8 cellular contexts compared by ENCODE assay signal in genomic region chr2:37344453-37345361, GRCh38. TPM values are rescaled to one million over a fixed set of nuclear protein-coding genes. Genes with fewer than 3 reads are reported as not detected.
DNase-seq lines count a peak whose midpoint lies in the region; ATAC-seq and TF ChIP-seq lines count a peak whose summit lies in the region.

Gene QPCT, plus strand, starts transcription at chr2:37344630. Its CDS starts 102 bp downstream, at chr2:37344732.

- DNase-seq in CD4-positive, CD25-positive, alpha-beta regulatory T cell: peak in 2 of 3 donors; percentile 37 to 42
- DNase-seq in H7: peak; percentile 49
- peak; percentile 78 for DNase-seq in RPMI7951 (ENCODE audit: low read depth)
- peak; percentile 30 for DNase-seq in activated naive CD4-positive, alpha-beta T cell treated with anti-CD3 and anti-CD28 coated beads, Interleukin-2, amount 50 U/mL, for 16 hours
- DNase-seq in heart right ventricle: peak; percentile 48 to 50
- no peak for DNase-seq in GM19240 (ENCODE audit: insufficient read length, low spot score)

- H3K4me1 Mint-ChIP-seq in CD4-positive, CD25-positive, alpha-beta regulatory T cell: peaks cover 0 to 9% (median 1%) of the 10 kb centered on the region in 4 donors

- H3K27ac ChIP-seq in CD4-positive, CD25-positive, alpha-beta regulatory T cell (ENCODE audit: insufficient read depth, low read length, poor library complexity, severe bottlenecking): no peak within 1 kb of the TSS
- H3K27ac ChIP-seq in heart right ventricle: peak within 1 kb of the TSS; percentile 21 to 90 (median 71)
- peak within 1 kb of the TSS; percentile 89 for H3K27ac ChIP-seq in rectal smooth muscle tissue (ENCODE audit: low read depth, low read length)

- no peaks in the 10 kb centered on the region for H3K36me3 ChIP-seq in CD4-positive, CD25-positive, alpha-beta regulatory T cell (ENCODE audit: control insufficient read depth, insufficient read depth, low read length)
- H3K36me3 ChIP-seq in H7 (replicated peaks; ENCODE audit: control insufficient read depth, insufficient read depth, low read length) (no peaks in the 10 kb centered on the region), heart right ventricle (no peaks in the 10 kb centered on the region), rectal smooth muscle tissue (ENCODE audit: control insufficient read depth, insufficient read depth, low read length) (no peaks in the 10 kb centered on the region)

- peak within 1 kb of the TSS; percentile 53 for H3K9ac ChIP-seq in rectal smooth muscle tissue (ENCODE audit: low read length)

- 2% methylated on average over 70 to 73 of the region's 73 CpGs for WGBS in heart right ventricle, 2 donors

- H3K9me3 ChIP-seq in CD4-positive, CD25-positive, alpha-beta regulatory T cell (ENCODE audit: control insufficient read depth in 2 of 2, low read length in 2 of 2): no peaks in the 10 kb centered on the region
- no peaks in the 10 kb centered on the region for H3K9me3 ChIP-seq in heart right ventricle

- no peak for TF ChIP-seq CTCF in heart right ventricle (IDR thresholded peaks at IDR 0.05)

- H3K9me3 Mint-ChIP-seq in CD4-positive, CD25-positive, alpha-beta regulatory T cell: no peaks in the 10 kb centered on the region

- peak; percentile 75 to 81 for ATAC-seq in CD4-positive, CD25-positive, alpha-beta regulatory T cell (ENCODE audit: low read depth in 2 of 2)
- peak; percentile 65 to 83 (median 77) for ATAC-seq in heart right ventricle
- no peak for ATAC-seq in HG02870 (IDR thresholded peaks at IDR 0.05; ENCODE audit: unreplicated experiment)

- H3K27me3 ChIP-seq in CD4-positive, CD25-positive, alpha-beta regulatory T cell (ENCODE audit: control insufficient read depth, insufficient read depth, low read length): peaks cover 25% of the 10 kb centered on the region
- no peaks in the 10 kb centered on the region for H3K27me3 ChIP-seq in H7 (ENCODE audit: control insufficient read depth, insufficient read depth, low read length)
- H3K27me3 ChIP-seq in heart right ventricle: peaks cover 0 to 3% (median 0%) of the 10 kb centered on the region in 7 donors
- H3K27me3 ChIP-seq in rectal smooth muscle tissue (ENCODE audit: control insufficient read depth, insufficient read depth, low read length): no peaks in the 10 kb centered on the region

- peak within 1 kb of the TSS; percentile 42 for H3K4me3 ChIP-seq in CD4-positive, CD25-positive, alpha-beta regulatory T cell (ENCODE audit: low read depth, low read length)
- H3K4me3 ChIP-seq in H7 (ENCODE audit: insufficient read depth, low read depth, low read length) (peak within 1 kb of the TSS; percentile 47; the same call in 1 of the 2 replicates), heart right ventricle (peak within 1 kb of the TSS; percentile 58 to 84 (median 76)), rectal smooth muscle tissue (ENCODE audit: low read length) (peak within 1 kb of the TSS; percentile 89)

- H3K27me3 Mint-ChIP-seq in CD4-positive, CD25-positive, alpha-beta regulatory T cell: peaks cover 69% of the 10 kb centered on the region

- peak within 1 kb of the TSS in 1 of 3 donors; percentile 64 for H3K27ac Mint-ChIP-seq in CD4-positive, CD25-positive, alpha-beta regulatory T cell

- H3K36me3 Mint-ChIP-seq in CD4-positive, CD25-positive, alpha-beta regulatory T cell: no peaks in the 10 kb centered on the region

- peaks cover 14% of the 10 kb centered on the region for H3K4me1 ChIP-seq in CD4-positive, CD25-positive, alpha-beta regulatory T cell (ENCODE audit: control insufficient read depth, insufficient read depth, low read length, poor library complexity, severe bottlenecking)
- H3K4me1 ChIP-seq in heart right ventricle: peaks cover 0 to 44% (median 21%) of the 10 kb centered on the region in 9 donors
- no peaks in the 10 kb centered on the region for H3K4me1 ChIP-seq in rectal smooth muscle tissue (ENCODE audit: control insufficient read depth, insufficient read depth, low read length)

- intact Hi-C loops in heart right ventricle (cut with DNase I): no loop called here

- H3K4me3 Mint-ChIP-seq in CD4-positive, CD25-positive, alpha-beta regulatory T cell: peak within 1 kb of the TSS; percentile 40 to 83 (median 64)

RNA-seq across cellular contexts. Expression of gene QPCT, which starts in this region (rescaled TPM):
- not detected for total RNA-seq in CD4-positive, CD25-positive, alpha-beta regulatory T cell
- polyA plus RNA-seq in CD4-positive, CD25-positive, alpha-beta regulatory T cell: under 1 TPM in 2 of 4 donors, not detected in 2; 0.30 to 0.39 TPM
- total RNA-seq in H7 (2014; rRNA removed; shearing (Covaris generic)): 0.90 and 1.1 TPM in 2 replicates
- 126 and 137 TPM in 2 replicates for total RNA-seq in RPMI7951 (2014; rRNA removed; shearing (Covaris generic))
- total RNA-seq in heart right ventricle: 1 to 10 TPM in 8 of 10 donors, under 1 TPM in 2; 0.54 to 8.1 (median 2.4) TPM
- polyA plus RNA-seq in heart right ventricle: 1 to 10 TPM in 1 of 2 donors, under 1 TPM in 1; 0.95 to 3.5 TPM

Comparison
In these comparisons a context has a peak if more than half of its experiments do, and no peak if none do; other contexts are left out.
1. RNA of gene QPCT (total RNA-seq): 126 to 137 TPM in RPMI7951; 0.54 to 8.1 TPM in heart right ventricle, 0.90 to 1.1 TPM in H7 and not detected in CD4-positive, CD25-positive, alpha-beta regulatory T cell (single experiment); every median in the first group is over 10 times any median in the second.
2. Peak in DNase-seq, ATAC-seq and H3K4me3 ChIP-seq in CD4-positive, CD25-positive, alpha-beta regulatory T cell; RNA of the gene not detected or under 1 TPM.
3. Peak in every context shown above with its lines, with median percentiles within 50 percentile points of each other: H3K4me3 ChIP-seq.